35 cellular contexts compared by ENCODE assay signal in genomic region chr5:137599479-137599878, GRCh38.
"Had no signal": no experiment of that assay in that cellular context is flagged by ENCODE, and none has a peak within 500 bp of the region (broad histone marks: within the 10 kb centered on the region; RNA-seq: fewer than 3 reads in every experiment).

No MANE protein-coding gene starts in this region.

- H3K9me3 ChIP-seq: ascending aorta had no signal

- ATAC-seq: activated CD8-positive, alpha-beta memory T cell treated with anti-CD3 and anti-CD28 coated beads, Interleukin-2, amount 10 ng/mL, durations not matched to agents 7 days and 5 days; activated CD8-positive, alpha-beta T cell treated with anti-CD3 and anti-CD28 coated beads, Interleukin-2, amount 10 ng/mL, durations not matched to agents 7 days and 5 days; activated naive CD8-positive, alpha-beta T cell treated with anti-CD3 and anti-CD28 coated beads, Interleukin-2, amount 50 U/mL, for 24 hours had no signal

- H3K4me1 ChIP-seq: ascending aorta had no signal

- H3K4me1 Mint-ChIP-seq: activated B cell treated with CpG ODN at 0.5 μM for 24 hours; activated CD4-positive, alpha-beta T cell treated with anti-CD3 and anti-CD28 coated beads, Interleukin-2, amount 10 ng/mL, durations not matched to agents 24 days and 14 days; activated CD8-positive, alpha-beta memory T cell treated with anti-CD3 and anti-CD28 coated beads, Interleukin-2, amount 10 ng/mL, durations not matched to agents 7 days and 5 days; activated naive CD4-positive, alpha-beta T cell treated with anti-CD3 and anti-CD28 coated beads, Interleukin-2, amount 10 ng/mL, durations not matched to agents 7 days and 5 days; activated naive CD4-positive, alpha-beta T cell treated with anti-CD3 and anti-CD28 coated beads, Interleukin-2, amount 50 U/mL, for 24 hours; activated naive CD8-positive, alpha-beta T cell treated with anti-CD3 and anti-CD28 coated beads, Interleukin-2, amount 10 ng/mL, durations not matched to agents 7 days and 5 days; activated naive CD8-positive, alpha-beta T cell treated with anti-CD3 and anti-CD28 coated beads, Interleukin-2, amount 50 U/mL, for 24 hours; central memory CD8-positive, alpha-beta T cell had no signal

- H3K9me3 Mint-ChIP-seq: activated B cell treated with CpG ODN at 0.5 μM for 24 hours; activated CD4-positive, alpha-beta memory T cell treated with anti-CD3 and anti-CD28 coated beads for 36 hours; activated CD4-positive, alpha-beta T cell treated with anti-CD3 and anti-CD28 coated beads, Interleukin-2, amount 10 ng/mL, durations not matched to agents 24 days and 14 days; activated naive CD4-positive, alpha-beta T cell treated with anti-CD3 and anti-CD28 coated beads, Interleukin-2, amount 10 ng/mL, durations not matched to agents 7 days and 5 days; activated naive CD4-positive, alpha-beta T cell treated with anti-CD3 and anti-CD28 coated beads, Interleukin-2, amount 50 U/mL, for 24 hours; activated naive CD8-positive, alpha-beta T cell treated with anti-CD3 and anti-CD28 coated beads, Interleukin-2, amount 10 ng/mL, durations not matched to agents 7 days and 5 days; activated naive CD8-positive, alpha-beta T cell treated with anti-CD3 and anti-CD28 coated beads, Interleukin-2, amount 50 U/mL, for 24 hours; activated T-cell treated with anti-CD3 and anti-CD28 coated beads, Interleukin-2, amount 50 U/mL, for 24 hours; activated T-helper 2 cell treated with anti-CD3 and anti-CD28 coated beads, Interferon-gamma antibody, Interleukin-2, Interleukin-4, amounts not matched to agents 10 μg/mL and 5 μg/mL and 100 μg/mL, durations not matched to agents 14 hours and 24 hours and 36 hours; brain; central memory CD8-positive, alpha-beta T cell; T-helper 1 cell treated with Interleukin-12 subunit alpha and Interleukin-12 subunit beta and Interleukin-4 antibody, amounts not matched to agents 30 μg/mL and 1 μg/mL, for 36 hours; T-helper 2 cell treated with Interferon-gamma antibody and Interleukin-4, amounts not matched to agents 5 μg/mL and 100 μg/mL, for 36 hours had no signal

- DNase-seq: activated B cell treated with CpG ODN at 0.5 μM for 24 hours; activated CD4-positive, alpha-beta memory T cell treated with anti-CD3 and anti-CD28 coated beads for 36 hours; activated CD4-positive, alpha-beta T cell treated with anti-CD3 and anti-CD28 coated beads for 4 hours; activated CD4-positive, alpha-beta T cell treated with anti-CD3 and anti-CD28 coated beads, Interleukin-2, amount 10 ng/mL, durations not matched to agents 24 days and 14 days; activated CD4-positive, alpha-beta T cell treated with anti-CD3 and anti-CD28 coated beads, Interleukin-2, amount 50 U/mL, for 1 hour; activated CD4-positive, alpha-beta T cell treated with anti-CD3 and anti-CD28 coated beads, Interleukin-2, amount 50 U/mL, for 4 hours; activated CD4-positive, CD25-positive, alpha-beta regulatory T cell treated with anti-CD3 and anti-CD28 coated beads, Interleukin-2, amount 50 U/mL, for 72 hours; activated CD8-positive, alpha-beta memory T cell treated with anti-CD3 and anti-CD28 coated beads for 24 hours; activated CD8-positive, alpha-beta memory T cell treated with anti-CD3 and anti-CD28 coated beads, Interleukin-2, amount 10 ng/mL, durations not matched to agents 7 days and 5 days; activated CD8-positive, alpha-beta memory T cell treated with anti-CD3 and anti-CD28 coated beads, Interleukin-2, amount 50 U/mL, for 48 hours; activated CD8-positive, alpha-beta T cell treated with anti-CD3 and anti-CD28 coated beads, Interleukin-2, amount 10 ng/mL, durations not matched to agents 7 days and 5 days; activated effector memory CD4-positive, alpha-beta T cell treated with Interleukin-2 at 50 U/mL for 16 hours; activated gamma-delta T cell; activated naive CD4-positive, alpha-beta T cell treated with anti-CD3 and anti-CD28 coated beads, Interleukin-2, amount 10 ng/mL, durations not matched to agents 7 days and 5 days; activated naive CD4-positive, alpha-beta T cell treated with Interleukin-2 at 50 U/mL for 16 hours; activated naive CD8-positive, alpha-beta T cell treated with anti-CD3 and anti-CD28 coated beads, Interleukin-2, amount 10 ng/mL, durations not matched to agents 7 days and 5 days; activated naive CD8-positive, alpha-beta T cell treated with anti-CD3 and anti-CD28 coated beads, Interleukin-2, amount 50 U/mL, for 24 hours; activated T-cell treated with anti-CD3 and anti-CD28 coated beads, Interleukin-2, amount 50 U/mL, for 24 hours; activated T-cell treated with anti-CD3 and anti-CD28 coated beads, Interleukin-2, amount 50 U/mL, for 48 hours; amygdala; anterior cingulate cortex; cerebellar nuclear complex; T-helper 1 cell; T-helper 2 cell; T-helper 9 cell had no signal

- H3K27me3 ChIP-seq: ascending aorta had no signal

- H3K4me3 ChIP-seq: ascending aorta, cardiac muscle cell had no signal

- H3K4me3 Mint-ChIP-seq: activated B cell treated with CpG ODN at 0.5 μM for 24 hours; activated CD4-positive, alpha-beta memory T cell treated with anti-CD3 and anti-CD28 coated beads for 36 hours; activated CD4-positive, alpha-beta T cell treated with anti-CD3 and anti-CD28 coated beads, Interleukin-2, amount 10 ng/mL, durations not matched to agents 24 days and 14 days; activated CD8-positive, alpha-beta memory T cell treated with anti-CD3 and anti-CD28 coated beads, Interleukin-2, amount 10 ng/mL, durations not matched to agents 7 days and 5 days; activated CD8-positive, alpha-beta T cell treated with anti-CD3 and anti-CD28 coated beads, Interleukin-2, amount 10 ng/mL, durations not matched to agents 7 days and 5 days; activated naive CD4-positive, alpha-beta T cell treated with anti-CD3 and anti-CD28 coated beads, Interleukin-2, amount 10 ng/mL, durations not matched to agents 7 days and 5 days; activated naive CD4-positive, alpha-beta T cell treated with anti-CD3 and anti-CD28 coated beads, Interleukin-2, amount 50 U/mL, for 24 hours; activated naive CD8-positive, alpha-beta T cell; activated naive CD8-positive, alpha-beta T cell treated with anti-CD3 and anti-CD28 coated beads, Interleukin-2, amount 10 ng/mL, durations not matched to agents 7 days and 5 days; activated naive CD8-positive, alpha-beta T cell treated with anti-CD3 and anti-CD28 coated beads, Interleukin-2, amount 50 U/mL, for 24 hours; activated T-cell treated with anti-CD3 and anti-CD28 coated beads, Interleukin-2, amount 50 U/mL, for 24 hours; brain; central memory CD8-positive, alpha-beta T cell; T-helper 1 cell treated with Interleukin-12 subunit alpha and Interleukin-12 subunit beta and Interleukin-4 antibody, amounts not matched to agents 30 μg/mL and 1 μg/mL, for 36 hours; T-helper 2 cell treated with Interferon-gamma antibody and Interleukin-4, amounts not matched to agents 5 μg/mL and 100 μg/mL, for 36 hours had no signal

- H3K36me3 ChIP-seq: ascending aorta, cardiac muscle cell had no signal

- H3K27ac Mint-ChIP-seq: activated B cell treated with CpG ODN at 0.5 μM for 24 hours; activated CD4-positive, alpha-beta memory T cell treated with anti-CD3 and anti-CD28 coated beads for 36 hours; activated CD4-positive, alpha-beta T cell treated with anti-CD3 and anti-CD28 coated beads, Interleukin-2, amount 10 ng/mL, durations not matched to agents 24 days and 14 days; activated CD8-positive, alpha-beta memory T cell treated with anti-CD3 and anti-CD28 coated beads, Interleukin-2, amount 10 ng/mL, durations not matched to agents 7 days and 5 days; activated CD8-positive, alpha-beta T cell treated with anti-CD3 and anti-CD28 coated beads, Interleukin-2, amount 10 ng/mL, durations not matched to agents 7 days and 5 days; activated naive CD4-positive, alpha-beta T cell treated with anti-CD3 and anti-CD28 coated beads, Interleukin-2, amount 10 ng/mL, durations not matched to agents 7 days and 5 days; activated naive CD4-positive, alpha-beta T cell treated with anti-CD3 and anti-CD28 coated beads, Interleukin-2, amount 50 U/mL, for 24 hours; activated naive CD8-positive, alpha-beta T cell; activated naive CD8-positive, alpha-beta T cell treated with anti-CD3 and anti-CD28 coated beads, Interleukin-2, amount 10 ng/mL, durations not matched to agents 7 days and 5 days; activated naive CD8-positive, alpha-beta T cell treated with anti-CD3 and anti-CD28 coated beads, Interleukin-2, amount 50 U/mL, for 24 hours; activated T-cell treated with anti-CD3 and anti-CD28 coated beads, Interleukin-2, amount 50 U/mL, for 24 hours; activated T-helper 2 cell treated with anti-CD3 and anti-CD28 coated beads, Interferon-gamma antibody, Interleukin-2, Interleukin-4, amounts not matched to agents 10 μg/mL and 5 μg/mL and 100 μg/mL, durations not matched to agents 14 hours and 24 hours and 36 hours; brain; T-helper 1 cell treated with Interleukin-12 subunit alpha and Interleukin-12 subunit beta and Interleukin-4 antibody, amounts not matched to agents 30 μg/mL and 1 μg/mL, for 36 hours; T-helper 2 cell treated with Interferon-gamma antibody and Interleukin-4, amounts not matched to agents 5 μg/mL and 100 μg/mL, for 36 hours had no signal

- H3K27ac ChIP-seq: ascending aorta, cardiac muscle cell, VCaP had no signal

- H3K36me3 Mint-ChIP-seq: activated CD4-positive, alpha-beta memory T cell treated with anti-CD3 and anti-CD28 coated beads for 36 hours; activated CD8-positive, alpha-beta memory T cell treated with anti-CD3 and anti-CD28 coated beads, Interleukin-2, amount 10 ng/mL, durations not matched to agents 7 days and 5 days; activated naive CD4-positive, alpha-beta T cell treated with anti-CD3 and anti-CD28 coated beads, Interleukin-2, amount 10 ng/mL, durations not matched to agents 7 days and 5 days; activated naive CD4-positive, alpha-beta T cell treated with anti-CD3 and anti-CD28 coated beads, Interleukin-2, amount 50 U/mL, for 24 hours; activated naive CD8-positive, alpha-beta T cell; activated naive CD8-positive, alpha-beta T cell treated with anti-CD3 and anti-CD28 coated beads, Interleukin-2, amount 10 ng/mL, durations not matched to agents 7 days and 5 days; brain had no signal
